In genomic region chr4:7769936-7770674, GRCh38 we compare ENCODE assay signal across 8 cellular contexts.
A peak's percentile ranks its signal among the peaks of the same experiment; 100 is the strongest.
DNase-seq lines count a peak whose midpoint lies in the region; ATAC-seq, FAIRE-seq and TF ChIP-seq lines count a peak whose summit lies in the region.

No MANE protein-coding gene starts in this region.

- H3K4me3 Mint-ChIP-seq in activated T-cell treated with anti-CD3 and anti-CD28 coated beads, Interleukin-2, amount 50 U/mL, for 72 hours = no peak overlapping the region

- H3K36me3 ChIP-seq in lower lobe of right lung = peaks cover 83% of the 10 kb centered on the region

- H3K4me1 ChIP-seq in lower lobe of right lung = no peaks in the 10 kb centered on the region

- intact Hi-C loops in lower lobe of right lung (cut with DNase I) = no loop called here

- H3K9me3 ChIP-seq in lower lobe of right lung = no peaks in the 10 kb centered on the region

- no peaks in the 10 kb centered on the region for H3K27me3 Mint-ChIP-seq in activated T-cell treated with anti-CD3 and anti-CD28 coated beads, Interleukin-2, amount 50 U/mL, for 72 hours (ENCODE audit: low read depth)

- no peak overlapping the region for H3K27ac Mint-ChIP-seq in activated T-cell treated with anti-CD3 and anti-CD28 coated beads, Interleukin-2, amount 50 U/mL, for 72 hours

- no peak overlapping the region for H3K27ac ChIP-seq in lower lobe of right lung

- peak; percentile 53 for TF ChIP-seq CTCF in lower lobe of right lung (IDR thresholded peaks at IDR 0.05)

- DNase-seq in D341Med (ENCODE audit: low spot score) (peak; percentile 68), HuH-7 (ENCODE audit: low spot score) (peak; percentile 67), astrocyte of the hippocampus (ENCODE audit: low read depth, low spot score) (peak; percentile 36), lower lobe of right lung (no peak), NCI-H1436 treated with DMSO at 0.1 percent for 48 hours (lab: John Stamatoyannopoulos, UW) (no peak), RCC 7860 (ENCODE audit: low spot score) (no peak)
- DNase-seq in activated T-cell treated with anti-CD3 and anti-CD28 coated beads, Interleukin-2, amount 50 U/mL, for 72 hours = no peak

- peaks cover 14% of the 10 kb centered on the region for H3K4me1 Mint-ChIP-seq in activated T-cell treated with anti-CD3 and anti-CD28 coated beads, Interleukin-2, amount 50 U/mL, for 72 hours (ENCODE audit: low read depth)

- no peak for FAIRE-seq in RCC 7860 (lab: Jason Lieb, UNC)

- no peak for ATAC-seq in lower lobe of right lung
- ATAC-seq in GM19023 (IDR thresholded peaks at IDR 0.05; ENCODE audit: unreplicated experiment) = no peak
- no peak for ATAC-seq in activated T-cell treated with anti-CD3 and anti-CD28 coated beads, Interleukin-2, amount 50 U/mL, for 72 hours (replicated peaks in 1 of 2)

- H3K4me3 ChIP-seq in lower lobe of right lung = no peak overlapping the region

- H3K36me3 Mint-ChIP-seq in activated T-cell treated with anti-CD3 and anti-CD28 coated beads, Interleukin-2, amount 50 U/mL, for 72 hours (ENCODE audit: insufficient read depth in 2 of 2) = peaks cover 0 to 3% of the 10 kb centered on the region in 2 donors

- no peaks in the 10 kb centered on the region for H3K27me3 ChIP-seq in lower lobe of right lung (ENCODE audit: low read depth)

- H3K9me3 Mint-ChIP-seq in activated T-cell treated with anti-CD3 and anti-CD28 coated beads, Interleukin-2, amount 50 U/mL, for 72 hours = no peaks in the 10 kb centered on the region

Comparison
In these comparisons a context has a peak if more than half of its experiments do, and no peak if none do; other contexts are left out.
1. DNase-seq: peak in D341Med (single experiment), HuH-7 (single experiment) and astrocyte of the hippocampus (single experiment); none in lower lobe of right lung (single experiment), activated T-cell treated with anti-CD3 and anti-CD28 coated beads, Interleukin-2, amount 50 U/mL, for 72 hours (0 of 2), NCI-H1436 treated with DMSO at 0.1 percent for 48 hours (single experiment) and RCC 7860 (single experiment).